Comparison of ENCODE assay signal across 23 cellular contexts in the genomic region with DNA sequence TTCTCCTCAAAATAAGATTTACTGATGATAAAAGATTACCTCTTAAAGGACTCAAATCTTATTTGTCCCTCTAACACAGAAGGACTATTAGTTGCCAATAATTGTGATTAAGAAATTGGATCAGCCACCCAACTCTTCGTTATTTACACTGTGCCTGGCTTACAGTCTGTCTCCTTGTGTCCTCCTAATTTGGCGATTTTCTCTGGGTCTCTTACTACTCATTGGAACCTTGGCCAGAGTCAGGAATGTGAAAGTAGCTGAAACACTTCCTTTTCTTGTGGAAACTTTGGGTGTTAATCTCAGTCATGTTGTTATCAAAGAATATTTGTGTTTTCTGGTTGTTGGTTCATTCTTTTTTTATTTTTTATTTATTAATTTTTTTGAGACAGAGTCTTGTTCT.
"Had no signal": no experiment of that assay in that cellular context is flagged by ENCODE, and none has a peak within 500 bp of the region (broad histone marks: within the 10 kb centered on the region; RNA-seq: fewer than 3 reads in every experiment).

No MANE protein-coding gene starts in this region.

- ATAC-seq: activated CD4-positive, alpha-beta T cell treated with anti-CD3 and anti-CD28 coated beads for 36 hours; foreskin keratinocyte; upper lobe of right lung had no signal

- H3K9me3 ChIP-seq: pancreas, sigmoid colon, spleen, thoracic aorta, upper lobe of right lung had no signal

- H3K36me3 ChIP-seq: pancreas, sigmoid colon, spleen, thoracic aorta, upper lobe of right lung had no signal

- H3K27me3 Mint-ChIP-seq: memory B cell had no signal

- H3K9me3 Mint-ChIP-seq: activated B cell treated with CpG ODN at 0.5 μM for 24 hours; activated naive CD4-positive, alpha-beta T cell treated with anti-CD3 and anti-CD28 coated beads for 36 hours; memory B cell; nephron had no signal

- H3K36me3 Mint-ChIP-seq: activated naive CD8-positive, alpha-beta T cell treated with anti-CD3 and anti-CD28 coated beads, Interleukin-2, amount 10 ng/mL, durations not matched to agents 7 days and 5 days; memory B cell had no signal

- H3K4me3 ChIP-seq: pancreas, sigmoid colon, SK-N-MC, spleen, thoracic aorta, upper lobe of right lung had no signal

- H3K4me1 ChIP-seq: spleen had no signal

- H3K27me3 ChIP-seq: foreskin keratinocyte, pancreas, sigmoid colon, upper lobe of right lung had no signal

- H3K27ac ChIP-seq: foreskin keratinocyte, pancreas, sigmoid colon, SK-N-MC, spleen, thoracic aorta, upper lobe of right lung had no signal

- DNase-seq: activated B cell treated with CpG ODN at 0.5 μM for 24 hours; activated CD4-positive, alpha-beta T cell treated with anti-CD3 and anti-CD28 coated beads for 36 hours; activated CD4-positive, alpha-beta T cell treated with anti-CD3 and anti-CD28 coated beads, Interleukin-2, amount 50 U/mL, for 4 hours; activated CD8-positive, alpha-beta memory T cell treated with anti-CD3 and anti-CD28 coated beads, Interleukin-2, amount 50 U/mL, for 48 hours; activated naive CD4-positive, alpha-beta T cell treated with anti-CD3 and anti-CD28 coated beads for 36 hours; activated naive CD8-positive, alpha-beta T cell treated with anti-CD3 and anti-CD28 coated beads, Interleukin-2, amount 10 ng/mL, durations not matched to agents 7 days and 5 days; activated T-cell treated with anti-CD3 and anti-CD28 coated beads, Interleukin-2, amount 50 U/mL, for 48 hours; amniotic stem cell; cortex of kidney; erythroblast; foreskin keratinocyte; hypothalamus; pancreas; sigmoid colon; spleen; stimulated activated CD4-positive, alpha-beta T cell treated with anti-CD3 and anti-CD28 coated beads, Interleukin-4, amount 100 ng/mL, for 1 hour; stimulated activated naive CD4-positive, alpha-beta T cell; T-helper 9 cell; upper lobe of right lung had no signal

- H3K27ac Mint-ChIP-seq: activated B cell treated with CpG ODN at 0.5 μM for 24 hours; activated CD4-positive, alpha-beta T cell treated with anti-CD3 and anti-CD28 coated beads for 36 hours; activated naive CD4-positive, alpha-beta T cell treated with anti-CD3 and anti-CD28 coated beads for 36 hours; activated naive CD8-positive, alpha-beta T cell treated with anti-CD3 and anti-CD28 coated beads, Interleukin-2, amount 10 ng/mL, durations not matched to agents 7 days and 5 days; memory B cell had no signal

- H3K4me1 Mint-ChIP-seq: activated B cell treated with CpG ODN at 0.5 μM for 24 hours; activated CD4-positive, alpha-beta T cell treated with anti-CD3 and anti-CD28 coated beads for 36 hours; activated naive CD8-positive, alpha-beta T cell treated with anti-CD3 and anti-CD28 coated beads, Interleukin-2, amount 10 ng/mL, durations not matched to agents 7 days and 5 days; memory B cell had no signal

- H3K4me3 Mint-ChIP-seq: activated B cell treated with CpG ODN at 0.5 μM for 24 hours; activated CD4-positive, alpha-beta T cell treated with anti-CD3 and anti-CD28 coated beads for 36 hours; activated naive CD4-positive, alpha-beta T cell treated with anti-CD3 and anti-CD28 coated beads for 36 hours; activated naive CD8-positive, alpha-beta T cell treated with anti-CD3 and anti-CD28 coated beads, Interleukin-2, amount 10 ng/mL, durations not matched to agents 7 days and 5 days; memory B cell; nephron had no signal
